ENCODE assay signal across 9 cellular contexts in the genomic region with DNA sequence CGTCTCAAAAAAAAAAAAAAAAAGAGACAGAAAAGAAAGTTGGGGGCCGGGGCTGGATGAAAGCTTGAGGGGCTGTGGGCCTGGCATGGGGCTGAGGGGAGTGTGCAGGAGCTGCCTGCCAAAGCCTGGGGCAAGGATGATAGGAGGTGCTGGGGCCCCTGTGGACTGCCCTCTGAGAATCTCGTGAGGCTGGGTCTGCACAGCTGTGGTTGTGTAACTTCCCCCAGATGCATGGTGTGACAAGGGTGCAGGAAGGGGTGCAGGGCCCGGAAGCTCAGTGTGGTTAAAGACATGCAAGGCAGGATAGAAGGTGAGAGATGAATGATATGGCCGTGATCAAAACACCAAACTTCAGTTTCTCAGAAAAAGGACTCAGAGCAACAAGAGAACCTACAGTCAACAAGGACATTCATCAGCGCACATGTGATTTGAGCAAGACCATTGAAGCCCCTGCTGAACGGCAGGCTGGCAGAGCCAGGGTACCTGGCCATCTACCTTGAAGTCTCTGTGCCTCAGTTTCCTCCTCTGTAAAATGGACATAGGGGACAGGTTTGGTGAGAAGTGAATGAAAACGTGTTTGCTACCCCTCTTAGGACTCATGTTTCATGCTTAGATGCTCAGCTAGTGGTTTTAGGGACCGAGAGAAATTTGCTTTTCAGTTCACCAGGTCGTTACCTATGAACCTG. TPM values are rescaled to one million over a fixed set of nuclear protein-coding genes. Genes with fewer than 3 reads are reported as not detected.
A peak's percentile ranks its signal among the peaks of the same experiment; 100 is the strongest.
DNase-seq lines count a peak whose midpoint lies in the region; ATAC-seq and TF ChIP-seq lines count a peak whose summit lies in the region.
"Had no signal": no experiment of that assay in that cellular context is flagged by ENCODE, and none has a peak within 500 bp of the region (broad histone marks: within the 10 kb centered on the region; RNA-seq: fewer than 3 reads in every experiment).

No MANE protein-coding gene starts in this region.

- no peak for TF ChIP-seq EP300 in SK-N-SH (IDR thresholded peaks at IDR 0.05; ENCODE audit: borderline replicate concordance in 1 of 2, low read depth in 1 of 2, low read length in 1 of 2)

- H3K4me3 ChIP-seq in esophagus squamous epithelium (no peak overlapping the region), SK-N-SH (ENCODE audit: low read depth in 2 of 2, low read length in 1 of 2) (no peak overlapping the region)

- intact Hi-C loops in esophagus squamous epithelium (cut with DNase I), result no loop called here

- DNase-seq in activated CD4-positive, CD25-positive, alpha-beta regulatory T cell treated with anti-CD3 and anti-CD28 coated beads, Interleukin-2, amount 50 U/mL, for 16 hours (ENCODE audit: low read depth, low spot score), result peak; percentile 71
- DNase-seq in esophagus squamous epithelium (lab: John Stamatoyannopoulos, UW) (no peak), SK-N-SH (no peak), COLO829 (ENCODE audit: low spot score) (no peak), NCI-H1417 (lab: John Stamatoyannopoulos, UW) (no peak)
- peak; percentile 75 for DNase-seq in stimulated activated naive CD4-positive, alpha-beta T cell treated with Interleukin-2 at 50 U/mL for 16 hours (lab: John Stamatoyannopoulos, UW)

- H3K9me2 ChIP-seq in SK-N-SH, result no peaks in the 10 kb centered on the region

- H3K9ac ChIP-seq in SK-N-SH, result no peak overlapping the region

- no peak for TF ChIP-seq RAD21 in SK-N-SH (IDR thresholded peaks at IDR 0.05; ENCODE audit: low read length)

- TF ChIP-seq POLR2A in esophagus squamous epithelium (IDR thresholded peaks at IDR 0.05), result no peak

- no peak overlapping the region for H2AFZ ChIP-seq in SK-N-SH (ENCODE audit: low read depth)

- peak overlapping the region; percentile 38 to 55 (median 47) for H3K27ac ChIP-seq in esophagus squamous epithelium
- no peak overlapping the region for H3K27ac ChIP-seq in SK-N-SH (ENCODE audit: low read depth in 2 of 2, low read length in 1 of 2)

- no peaks in the 10 kb centered on the region for H4K20me1 ChIP-seq in SK-N-SH (ENCODE audit: insufficient read depth)

- TF ChIP-seq CTCF in esophagus squamous epithelium (IDR thresholded peaks at IDR 0.05) (no peak), SK-N-SH (IDR thresholded peaks at IDR 0.05) (no peak)

- H3K4me1 ChIP-seq in esophagus squamous epithelium (peaks cover 0 to 18% (median 0%) of the 10 kb centered on the region in 3 donors), SK-N-SH (ENCODE audit: control insufficient read depth in 1 of 2, insufficient read depth in 2 of 2, low read depth in 1 of 2, low read length in 1 of 2) (no peaks in the 10 kb centered on the region)

- H3F3A ChIP-seq in SK-N-SH (replicated peaks; ENCODE audit: insufficient read depth), result no peaks in the 10 kb centered on the region

- H3K36me3 ChIP-seq in esophagus squamous epithelium (no peaks in the 10 kb centered on the region), SK-N-SH (replicated peaks in 1 of 2; ENCODE audit: control insufficient read depth in 1 of 2, insufficient read depth in 2 of 2, low read length in 1 of 2) (no peaks in the 10 kb centered on the region)

- no peak overlapping the region for H3K4me2 ChIP-seq in SK-N-SH

- CTCF ChIA-PET in SK-N-SH (lab: Yijun Ruan, JAX), result interaction anchor here (1.0 to 1.7 kb wide), 2 partner anchors 17 to 54 kb away, joined by 3 to 5 read pairs; no protein-coding TSS in a partner anchor

- ATAC-seq in GM18498 (IDR thresholded peaks at IDR 0.05; ENCODE audit: unreplicated experiment), result peak; percentile 84
- ATAC-seq in HG02981 (IDR thresholded peaks at IDR 0.05; ENCODE audit: unreplicated experiment), result peak; percentile 78
- ATAC-seq: HCT116 had no signal

- H3K79me2 ChIP-seq in SK-N-SH (ENCODE audit: insufficient read depth), result no peaks in the 10 kb centered on the region

- WGBS in esophagus squamous epithelium, 2 donors, result 56 to 58% methylated on average over 10 of the region's 10 CpGs
- 30% methylated on average over 9 of the region's 10 CpGs for WGBS in SK-N-SH (ENCODE audit: low lambda C conversion rate)

- H3K9me3 ChIP-seq in esophagus squamous epithelium, result no peaks in the 10 kb centered on the region
- H3K9me3 ChIP-seq in SK-N-SH, result no peaks in the 10 kb centered on the region

- H3K27me3 ChIP-seq in esophagus squamous epithelium, result peaks cover 0 to 12% (median 0%) of the 10 kb centered on the region in 4 donors
- H3K27me3 ChIP-seq in SK-N-SH (ENCODE audit: insufficient read depth), result peaks cover 47% of the 10 kb centered on the region

- POLR2A ChIA-PET in SK-N-SH (lab: Yijun Ruan, JAX), result no interaction called here

TF ChIP-seq in SK-N-SH, 30 proteins besides CTCF, POLR2A, EP300 and RAD21:
- no peak for TF ChIP-seq SMC3 (IDR thresholded peaks at IDR 0.05; ENCODE audit: low read depth, low read length)
- TF ChIP-seq, protein P1, sequence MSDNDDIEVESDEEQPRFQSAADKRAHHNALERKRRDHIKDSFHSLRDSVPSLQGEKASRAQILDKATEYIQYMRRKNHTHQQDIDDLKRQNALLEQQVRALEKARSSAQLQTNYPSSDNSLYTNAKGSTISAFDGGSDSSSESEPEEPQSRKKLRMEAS (IDR thresholded peaks at IDR 0.05; ENCODE audit: low read depth), result no peak
- no peak for TF ChIP-seq RXRA (IDR thresholded peaks at IDR 0.05; ENCODE audit: borderline replicate concordance, low read depth)
- TF ChIP-seq RFX5 (IDR thresholded peaks at IDR 0.05; ENCODE audit: low read length), result no peak
- no peak for TF ChIP-seq ELF1 (IDR thresholded peaks at IDR 0.05)
- TF ChIP-seq FOXJ3 (CRISPR knock-in tag; IDR thresholded peaks at IDR 0.05), result no peak
- no peak for TF ChIP-seq NRF1 (IDR thresholded peaks at IDR 0.05; ENCODE audit: low read depth, low read length)
- no peak for TF ChIP-seq FOSL2 (IDR thresholded peaks at IDR 0.05; ENCODE audit: borderline replicate concordance, low read depth)
- no peak for TF ChIP-seq TEAD4 (IDR thresholded peaks at IDR 0.05; ENCODE audit: borderline replicate concordance, insufficient read depth)
TF ChIP-seq in SK-N-SH: peak in this region for 0.

RNA-seq across cellular contexts. Expression of gene IL32, which starts 9.6 kb away (rescaled TPM):
- 10 to 100 TPM in 3 of 4 donors, 1 to 10 TPM in 1; 4.6 to 31.7 (median 17.3) TPM for total RNA-seq in esophagus squamous epithelium
- polyA plus RNA-seq in SK-N-SH (2012; rRNA removed), result 26.4 and 34.7 TPM in 2 replicates
- 21.8 and 21.9 TPM in 2 replicates for polyA plus RNA-seq in SK-N-SH (2012; cell fraction: cytosol; rRNA removed)
- 39.1 and 47.2 TPM in 2 replicates for polyA plus RNA-seq in SK-N-SH (2012; cell fraction: nucleus; rRNA removed)

RNA-seq across cellular contexts. Expression of gene ZSCAN10, which starts 24.1 kb away (rescaled TPM):
- not detected for total RNA-seq in esophagus squamous epithelium
- 0.05 TPM in 1 of 2 replicates, not detected in the other for polyA plus RNA-seq in SK-N-SH (2012; rRNA removed)
- polyA plus RNA-seq in SK-N-SH (2012; cell fraction: cytosol; rRNA removed), result not detected in 2 replicates
- 0.08 and 0.16 TPM in 2 replicates for polyA plus RNA-seq in SK-N-SH (2012; cell fraction: nucleus; rRNA removed)

RNA-seq across cellular contexts. Expression of gene MMP25, which starts 28.6 kb away (rescaled TPM):
- total RNA-seq in esophagus squamous epithelium, result 1 to 10 TPM in 1 of 4 donors, under 1 TPM in 3; 0.19 to 1.4 (median 0.61) TPM
- polyA plus RNA-seq in SK-N-SH (2012; rRNA removed), result 0.03 and 0.05 TPM in 2 replicates
- polyA plus RNA-seq in SK-N-SH (2012; cell fraction: cytosol; rRNA removed), result 0.01 TPM in 2 replicates
- polyA plus RNA-seq in SK-N-SH (2012; cell fraction: nucleus; rRNA removed), result 0.05 and 0.13 TPM in 2 replicates

RNA-seq across cellular contexts. Expression of gene ZNF205, which starts 37.4 kb away (rescaled TPM):
- total RNA-seq in esophagus squamous epithelium, result 10 to 100 TPM in 3 of 4 donors, 1 to 10 TPM in 1; 9.7 to 13.9 (median 11.9) TPM
- 7.6 and 9.7 TPM in 2 replicates for polyA plus RNA-seq in SK-N-SH (2012; rRNA removed)
- 3.8 and 6.7 TPM in 2 replicates for polyA plus RNA-seq in SK-N-SH (2012; cell fraction: cytosol; rRNA removed)
- polyA plus RNA-seq in SK-N-SH (2012; cell fraction: nucleus; rRNA removed), result 17.6 and 22.7 TPM in 2 replicates

RNA-seq across cellular contexts. Expression of gene BICDL2, which starts 38.3 kb away (rescaled TPM):
- 100 to 1,000 TPM in 2 of 4 donors, 10 to 100 TPM in 2; 54.9 to 204 (median 96.4) TPM for total RNA-seq in esophagus squamous epithelium
- not detected in 2 replicates for polyA plus RNA-seq in SK-N-SH (2012; rRNA removed)
- polyA plus RNA-seq in SK-N-SH (2012; cell fraction: cytosol; rRNA removed), result 0.01 TPM in 1 of 2 replicates, not detected in the other
- not detected in 2 replicates for polyA plus RNA-seq in SK-N-SH (2012; cell fraction: nucleus; rRNA removed)

Comparison
In these comparisons a context has a peak if more than half of its experiments do, and no peak if none do; other contexts are left out.
1. DNase-seq: peak in activated CD4-positive, CD25-positive, alpha-beta regulatory T cell treated with anti-CD3 and anti-CD28 coated beads, Interleukin-2, amount 50 U/mL, for 16 hours (single experiment) and stimulated activated naive CD4-positive, alpha-beta T cell treated with Interleukin-2 at 50 U/mL for 16 hours (single experiment); none in esophagus squamous epithelium (single experiment), SK-N-SH (single experiment), COLO829 (single experiment) and NCI-H1417 (0 of 3).
2. H3K27ac ChIP-seq: peak in esophagus squamous epithelium (4 of 4); none in SK-N-SH (0 of 2).